ENCODE assay signal across 33 cellular contexts in the genomic region with DNA sequence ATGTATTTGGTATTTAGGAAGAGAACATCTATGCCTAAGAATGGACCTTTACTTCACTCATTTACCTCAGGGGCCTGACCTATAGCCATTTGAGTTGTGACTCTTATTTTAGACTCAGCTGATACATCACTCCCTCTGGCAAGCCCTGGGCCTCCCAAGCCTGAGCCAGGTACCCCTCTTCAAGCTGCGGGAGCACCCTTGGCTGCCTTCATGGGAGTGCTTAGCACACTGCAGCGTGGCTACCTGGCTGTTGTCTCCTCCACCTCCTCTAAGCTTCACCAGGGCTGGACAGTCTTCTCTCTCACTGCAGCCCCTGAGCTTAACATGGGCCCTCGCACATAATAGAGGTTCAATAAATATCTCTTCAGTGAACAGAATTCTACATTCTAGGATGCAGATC. TPM values are rescaled to one million over a fixed set of nuclear protein-coding genes. Genes with fewer than 3 reads are reported as not detected.
"Had no signal": no experiment of that assay in that cellular context is flagged by ENCODE, and none has a peak within 500 bp of the region (broad histone marks: within the 10 kb centered on the region; RNA-seq: fewer than 3 reads in every experiment).

No MANE protein-coding gene starts in this region.

- H3K4me1 ChIP-seq: body of pancreas, colonic mucosa, esophagus squamous epithelium, gastroesophageal sphincter, heart right ventricle had no signal

- H3K4me3 Mint-ChIP-seq: activated CD4-positive, alpha-beta memory T cell treated with anti-CD3 and anti-CD28 coated beads, Interleukin-2, amount 10 ng/mL, durations not matched to agents 7 days and 5 days; activated CD4-positive, alpha-beta T cell treated with anti-CD3 and anti-CD28 coated beads, Interleukin-2, amount 10 ng/mL, durations not matched to agents 7 days and 5 days; activated naive CD8-positive, alpha-beta T cell; activated T-cell treated with anti-CD3 and anti-CD28 coated beads, Interleukin-2, amount 50 U/mL, for 24 hours; activated T-helper 17 cell treated with anti-CD3 and anti-CD28 coated beads, Interleukin-2, amount 50 U/mL, for 72 hours; T-helper 17 cell; T-helper 2 cell treated with Interferon-gamma antibody and Interleukin-4, amounts not matched to agents 5 μg/mL and 100 μg/mL, for 36 hours had no signal

- ATAC-seq: activated T-helper 17 cell treated with anti-CD3 and anti-CD28 coated beads, Interleukin-2, amount 50 U/mL, for 72 hours; body of pancreas; gastroesophageal sphincter; T-helper 17 cell had no signal

- H3K36me3 ChIP-seq: colonic mucosa, esophagus squamous epithelium, gastroesophageal sphincter, heart right ventricle had no signal

- H3K27me3 ChIP-seq: body of pancreas, colonic mucosa had no signal

- H3K4me3 ChIP-seq: body of pancreas, colonic mucosa, esophagus squamous epithelium, gastroesophageal sphincter, heart right ventricle had no signal

- H3K9me3 Mint-ChIP-seq: activated CD4-positive, alpha-beta memory T cell treated with anti-CD3 and anti-CD28 coated beads, Interleukin-2, amount 10 ng/mL, durations not matched to agents 7 days and 5 days; activated CD4-positive, alpha-beta T cell treated with anti-CD3 and anti-CD28 coated beads, Interleukin-2, amount 10 ng/mL, durations not matched to agents 7 days and 5 days; activated T-cell treated with anti-CD3 and anti-CD28 coated beads, Interleukin-2, amount 50 U/mL, for 24 hours; activated T-helper 17 cell treated with anti-CD3 and anti-CD28 coated beads, Interleukin-2, amount 50 U/mL, for 72 hours; T-helper 2 cell treated with Interferon-gamma antibody and Interleukin-4, amounts not matched to agents 5 μg/mL and 100 μg/mL, for 36 hours had no signal

- H3K27ac ChIP-seq: body of pancreas, colonic mucosa, epithelial cell of prostate, esophagus squamous epithelium, gastroesophageal sphincter, heart right ventricle had no signal

- H3K27ac Mint-ChIP-seq: activated CD4-positive, alpha-beta memory T cell treated with anti-CD3 and anti-CD28 coated beads, Interleukin-2, amount 10 ng/mL, durations not matched to agents 7 days and 5 days; activated CD4-positive, alpha-beta T cell treated with anti-CD3 and anti-CD28 coated beads, Interleukin-2, amount 10 ng/mL, durations not matched to agents 7 days and 5 days; activated naive CD8-positive, alpha-beta T cell; activated T-cell treated with anti-CD3 and anti-CD28 coated beads, Interleukin-2, amount 50 U/mL, for 24 hours; T-helper 17 cell; T-helper 2 cell treated with Interferon-gamma antibody and Interleukin-4, amounts not matched to agents 5 μg/mL and 100 μg/mL, for 36 hours had no signal

- DNase-seq: activated CD4-positive, alpha-beta memory T cell treated with anti-CD3 and anti-CD28 coated beads, Interleukin-2, amount 10 ng/mL, durations not matched to agents 7 days and 5 days; activated CD4-positive, alpha-beta T cell treated with anti-CD3 and anti-CD28 coated beads for 1 hour; activated CD4-positive, alpha-beta T cell treated with anti-CD3 and anti-CD28 coated beads for 4 hours; activated CD4-positive, alpha-beta T cell treated with anti-CD3 and anti-CD28 coated beads, Interleukin-2, amount 10 ng/mL, durations not matched to agents 7 days and 5 days; activated CD4-positive, alpha-beta T cell treated with anti-CD3 and anti-CD28 coated beads, Interleukin-2, amount 50 U/mL, for 4 hours; activated CD4-positive, CD25-positive, alpha-beta regulatory T cell; activated CD8-positive, alpha-beta memory T cell treated with anti-CD3 and anti-CD28 coated beads, Interleukin-2, amount 50 U/mL, for 48 hours; activated effector memory CD4-positive, alpha-beta T cell treated with Interleukin-2 at 50 U/mL for 16 hours; activated gamma-delta T cell treated with Interleukin-2 at 50 U/mL for 16 hours; activated naive CD4-positive, alpha-beta T cell treated with anti-CD3 and anti-CD28 coated beads, Interleukin-2, amount 50 U/mL, for 16 hours; activated naive CD4-positive, alpha-beta T cell treated with Interleukin-2 at 50 U/mL for 16 hours; activated T-cell treated with anti-CD3 and anti-CD28 coated beads for 4 hours; activated T-cell treated with anti-CD3 and anti-CD28 coated beads, Interleukin-2, amount 50 U/mL, for 24 hours; amniotic stem cell; anterior cingulate cortex; body of pancreas; caudate nucleus; colonic mucosa; effector CD8-positive, alpha-beta T cell; esophagus squamous epithelium; foreskin melanocyte; heart right ventricle; T-helper 1 cell; T-helper 17 cell; T1000 had no signal

- H3K27me3 Mint-ChIP-seq: activated naive CD8-positive, alpha-beta T cell had no signal

- H3K4me1 Mint-ChIP-seq: activated CD4-positive, alpha-beta memory T cell treated with anti-CD3 and anti-CD28 coated beads, Interleukin-2, amount 10 ng/mL, durations not matched to agents 7 days and 5 days; activated CD4-positive, alpha-beta T cell treated with anti-CD3 and anti-CD28 coated beads, Interleukin-2, amount 10 ng/mL, durations not matched to agents 7 days and 5 days; activated T-helper 17 cell treated with anti-CD3 and anti-CD28 coated beads, Interleukin-2, amount 50 U/mL, for 72 hours; T-helper 17 cell had no signal

- H3K9me3 ChIP-seq: body of pancreas, colonic mucosa, esophagus squamous epithelium, gastroesophageal sphincter, heart right ventricle had no signal

- H3K36me3 Mint-ChIP-seq: activated naive CD8-positive, alpha-beta T cell had no signal

RNA-seq across cellular contexts. Expression of a gene that starts 23.5 kb away (rescaled TPM):
- total RNA-seq: activated CD4-positive, alpha-beta memory T cell treated with anti-CD3 and anti-CD28 coated beads, Interleukin-2, amount 10 ng/mL, durations not matched to agents 7 days and 5 days; activated CD4-positive, alpha-beta T cell treated with anti-CD3 and anti-CD28 coated beads, Interleukin-2, amount 10 ng/mL, durations not matched to agents 7 days and 5 days; body of pancreas; dermis microvascular lymphatic vessel endothelial cell; endothelial cell of umbilical vein; gastroesophageal sphincter; glomerular endothelial cell; heart right ventricle; T-helper 17 cell had no signal
- polyA plus RNA-seq: endothelial cell of umbilical vein had no signal
